In the genomic region with DNA sequence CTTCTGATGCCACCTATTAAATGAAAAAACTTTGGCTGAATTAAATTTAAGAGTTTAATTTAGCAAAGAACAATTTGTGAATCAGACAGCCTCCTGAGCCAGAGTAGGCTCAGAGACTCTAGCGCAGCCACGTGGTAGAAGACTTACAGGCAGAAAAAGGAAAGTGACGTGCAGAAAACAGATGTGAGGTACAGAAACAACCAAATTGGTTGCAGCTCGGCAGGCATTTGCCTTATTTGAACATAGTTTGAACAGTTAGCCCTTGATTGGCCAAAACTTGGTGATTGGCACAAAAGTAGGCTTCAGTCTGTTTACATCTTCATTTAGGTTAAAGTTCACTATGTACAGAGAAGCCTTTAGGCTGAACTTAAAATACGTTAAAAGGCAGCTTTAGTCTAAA, we compare ENCODE assay signal across 11 cellular contexts. TPM values are rescaled to one million over a fixed set of nuclear protein-coding genes. Genes with fewer than 3 reads are reported as not detected.
A peak's percentile ranks its signal among the peaks of the same experiment; 100 is the strongest.
DNase-seq lines count a peak whose midpoint lies in the region; ATAC-seq and TF ChIP-seq lines count a peak whose summit lies in the region.
"Had no signal": no experiment of that assay in that cellular context is flagged by ENCODE, and none has a peak within 500 bp of the region (broad histone marks: within the 10 kb centered on the region; RNA-seq: fewer than 3 reads in every experiment).

No MANE protein-coding gene starts in this region.

- DNase-seq in activated T-cell treated with anti-CD3 and anti-CD28 coated beads, Interleukin-2, amount 50 U/mL, for 72 hours: peak; percentile 18 to 32
- DNase-seq in activated T-cell treated with anti-CD3 and anti-CD28 coated beads for 4 hours (no peak), breast epithelium (ENCODE audit: low spot score in 2 of 2) (no peak), kidney epithelial cell (ENCODE audit: low read depth) (peak; percentile 10), type B pancreatic cell (ENCODE audit: extremely low spot score, unreplicated experiment) (no peak), germinal center (ENCODE audit: low spot score) (no peak)
- no peak for DNase-seq in activated T-helper 1 cell treated with anti-CD3 and anti-CD28 coated beads, Interleukin-12 subunit alpha, Interleukin-12 subunit beta, Interleukin-2, Interleukin-4 antibody, amounts not matched to agents 30 ng/mL and 10 ng/mL and 1 ng/mL, durations not matched to agents 14 hours and 24 hours and 36 hours (ENCODE audit: low spot score)
- DNase-seq: activated naive CD4-positive, alpha-beta T cell treated with anti-CD3 and anti-CD28 coated beads, Interleukin-2, amount 10 ng/mL, durations not matched to agents 7 days and 5 days; naive B cell had no signal

- ATAC-seq in activated T-cell treated with anti-CD3 and anti-CD28 coated beads, Interleukin-2, amount 50 U/mL, for 72 hours (replicated peaks in 1 of 2): peak; percentile 65 to 85
- ATAC-seq in HG03139 (IDR thresholded peaks at IDR 0.05; ENCODE audit: unreplicated experiment): no peak

- TF ChIP-seq POLR2A in breast epithelium (IDR thresholded peaks at IDR 0.05): no peak

- intact Hi-C loops in breast epithelium (cut with DNase I; ENCODE audit: low total_unique reads): loop anchor here (5.0 kb wide), 1 partner anchor 160 kb away; no protein-coding TSS in a partner anchor
- intact Hi-C loops in activated T-helper 1 cell treated with anti-CD3 and anti-CD28 coated beads, Interleukin-12 subunit alpha, Interleukin-12 subunit beta, Interleukin-2, Interleukin-4 antibody, amounts not matched to agents 30 ng/mL and 10 ng/mL and 1 ng/mL, durations not matched to agents 14 hours and 24 hours and 36 hours (cut with micrococcal nuclease): no loop called here

- H3K4me1 Mint-ChIP-seq in activated T-cell treated with anti-CD3 and anti-CD28 coated beads, Interleukin-2, amount 50 U/mL, for 72 hours (ENCODE audit: low read depth): no peaks in the 10 kb centered on the region
- H3K4me1 Mint-ChIP-seq in type B pancreatic cell (ENCODE audit: unreplicated experiment): no peaks in the 10 kb centered on the region
- H3K4me1 Mint-ChIP-seq in activated T-helper 1 cell treated with anti-CD3 and anti-CD28 coated beads, Interleukin-12 subunit alpha, Interleukin-12 subunit beta, Interleukin-2, Interleukin-4 antibody, amounts not matched to agents 30 ng/mL and 10 ng/mL and 1 ng/mL, durations not matched to agents 14 hours and 24 hours and 36 hours (ENCODE audit: low read depth): no peaks in the 10 kb centered on the region
- H3K4me1 Mint-ChIP-seq: activated naive CD4-positive, alpha-beta T cell treated with anti-CD3 and anti-CD28 coated beads, Interleukin-2, amount 10 ng/mL, durations not matched to agents 7 days and 5 days; naive B cell had no signal

- H3K27ac Mint-ChIP-seq in activated T-cell treated with anti-CD3 and anti-CD28 coated beads, Interleukin-2, amount 50 U/mL, for 72 hours: no peak overlapping the region
- no peak overlapping the region for H3K27ac Mint-ChIP-seq in type B pancreatic cell
- no peak overlapping the region for H3K27ac Mint-ChIP-seq in activated T-helper 1 cell treated with anti-CD3 and anti-CD28 coated beads, Interleukin-12 subunit alpha, Interleukin-12 subunit beta, Interleukin-2, Interleukin-4 antibody, amounts not matched to agents 30 ng/mL and 10 ng/mL and 1 ng/mL, durations not matched to agents 14 hours and 24 hours and 36 hours
- H3K27ac Mint-ChIP-seq: activated naive CD4-positive, alpha-beta T cell treated with anti-CD3 and anti-CD28 coated beads, Interleukin-2, amount 10 ng/mL, durations not matched to agents 7 days and 5 days; naive B cell had no signal

- peaks cover 2 to 5% of the 10 kb centered on the region in 2 donors for H3K36me3 Mint-ChIP-seq in activated T-cell treated with anti-CD3 and anti-CD28 coated beads, Interleukin-2, amount 50 U/mL, for 72 hours (ENCODE audit: insufficient read depth in 2 of 2)
- no peaks in the 10 kb centered on the region for H3K36me3 Mint-ChIP-seq in type B pancreatic cell
- peaks cover 7% of the 10 kb centered on the region for H3K36me3 Mint-ChIP-seq in activated T-helper 1 cell treated with anti-CD3 and anti-CD28 coated beads, Interleukin-12 subunit alpha, Interleukin-12 subunit beta, Interleukin-2, Interleukin-4 antibody, amounts not matched to agents 30 ng/mL and 10 ng/mL and 1 ng/mL, durations not matched to agents 14 hours and 24 hours and 36 hours (ENCODE audit: low read depth)
- H3K36me3 Mint-ChIP-seq: activated naive CD4-positive, alpha-beta T cell treated with anti-CD3 and anti-CD28 coated beads, Interleukin-2, amount 10 ng/mL, durations not matched to agents 7 days and 5 days had no signal

- TF ChIP-seq CTCF in breast epithelium (IDR thresholded peaks at IDR 0.05): peak in 2 of 3 donors; percentile 9 to 16
- peak; percentile 47 for TF ChIP-seq CTCF in kidney epithelial cell (IDR thresholded peaks at IDR 0.05; ENCODE audit: insufficient read depth, low read length, poor library complexity, severe bottlenecking)
- peak; percentile 47 for TF ChIP-seq CTCF in type B pancreatic cell (conservative IDR thresholded peaks at IDR 0.05)

- H3K4me1 ChIP-seq in breast epithelium: no peaks in the 10 kb centered on the region

- H3K4me3 Mint-ChIP-seq in activated T-cell treated with anti-CD3 and anti-CD28 coated beads, Interleukin-2, amount 50 U/mL, for 72 hours: no peak overlapping the region
- H3K4me3 Mint-ChIP-seq in type B pancreatic cell: no peak overlapping the region
- H3K4me3 Mint-ChIP-seq in activated T-helper 1 cell treated with anti-CD3 and anti-CD28 coated beads, Interleukin-12 subunit alpha, Interleukin-12 subunit beta, Interleukin-2, Interleukin-4 antibody, amounts not matched to agents 30 ng/mL and 10 ng/mL and 1 ng/mL, durations not matched to agents 14 hours and 24 hours and 36 hours: no peak overlapping the region
- H3K4me3 Mint-ChIP-seq: activated naive CD4-positive, alpha-beta T cell treated with anti-CD3 and anti-CD28 coated beads, Interleukin-2, amount 10 ng/mL, durations not matched to agents 7 days and 5 days; naive B cell had no signal

- no peaks in the 10 kb centered on the region for H3K27me3 ChIP-seq in breast epithelium
- no peaks in the 10 kb centered on the region for H3K27me3 ChIP-seq in kidney epithelial cell (ENCODE audit: control insufficient read depth, insufficient read depth, low read length)

- H3K36me3 ChIP-seq in breast epithelium (no peaks in the 10 kb centered on the region), kidney epithelial cell (ENCODE audit: control insufficient read depth, insufficient read depth, low read length) (no peaks in the 10 kb centered on the region)
- H3K36me3 ChIP-seq: BLaER1 treated with 17β-estradiol and CSF1 and Interleukin-3, amounts not matched to agents 10 nM and 100 nM had no signal

- H3K27ac ChIP-seq in breast epithelium: peak overlapping the region; percentile 23 to 25
- H3K27ac ChIP-seq: BLaER1 treated with 17β-estradiol and CSF1 and Interleukin-3, amounts not matched to agents 10 nM and 100 nM had no signal

- no peak overlapping the region for H3K4me3 ChIP-seq in breast epithelium
- H3K4me3 ChIP-seq in kidney epithelial cell (ENCODE audit: low read depth, low read length): no peak overlapping the region
- H3K4me3 ChIP-seq: BLaER1 treated with 17β-estradiol and CSF1 and Interleukin-3, amounts not matched to agents 10 nM and 100 nM had no signal

- no peaks in the 10 kb centered on the region for H3K9me3 ChIP-seq in breast epithelium

- H3K27me3 Mint-ChIP-seq in activated T-cell treated with anti-CD3 and anti-CD28 coated beads, Interleukin-2, amount 50 U/mL, for 72 hours (ENCODE audit: low read depth): no peaks in the 10 kb centered on the region
- no peaks in the 10 kb centered on the region for H3K27me3 Mint-ChIP-seq in type B pancreatic cell
- peaks cover 15% of the 10 kb centered on the region for H3K27me3 Mint-ChIP-seq in activated T-helper 1 cell treated with anti-CD3 and anti-CD28 coated beads, Interleukin-12 subunit alpha, Interleukin-12 subunit beta, Interleukin-2, Interleukin-4 antibody, amounts not matched to agents 30 ng/mL and 10 ng/mL and 1 ng/mL, durations not matched to agents 14 hours and 24 hours and 36 hours (ENCODE audit: insufficient read depth)

- peaks cover 0 to 2% of the 10 kb centered on the region in 2 donors for H3K9me3 Mint-ChIP-seq in activated T-cell treated with anti-CD3 and anti-CD28 coated beads, Interleukin-2, amount 50 U/mL, for 72 hours
- peaks cover 18% of the 10 kb centered on the region for H3K9me3 Mint-ChIP-seq in type B pancreatic cell
- peaks cover 15% of the 10 kb centered on the region for H3K9me3 Mint-ChIP-seq in activated T-helper 1 cell treated with anti-CD3 and anti-CD28 coated beads, Interleukin-12 subunit alpha, Interleukin-12 subunit beta, Interleukin-2, Interleukin-4 antibody, amounts not matched to agents 30 ng/mL and 10 ng/mL and 1 ng/mL, durations not matched to agents 14 hours and 24 hours and 36 hours

RNA-seq across cellular contexts. Expression of a gene that starts 22.9 kb away (rescaled TPM):
- total RNA-seq in activated T-cell treated with anti-CD3 and anti-CD28 coated beads, Interleukin-2, amount 50 U/mL, for 72 hours: under 1 TPM; 0.43 to 0.56 TPM
- total RNA-seq in breast epithelium (under 1 TPM; 0.48 to 0.73 (median 0.66) TPM), kidney epithelial cell (1.1 TPM in 1 of 2 replicates, not detected in the other), type B pancreatic cell (ENCODE audit: low replicate concordance) (0.93 and 1.2 TPM in 2 replicates)
- total RNA-seq in activated T-helper 1 cell treated with anti-CD3 and anti-CD28 coated beads, Interleukin-12 subunit alpha, Interleukin-12 subunit beta, Interleukin-2, Interleukin-4 antibody, amounts not matched to agents 30 ng/mL and 10 ng/mL and 1 ng/mL, durations not matched to agents 14 hours and 24 hours and 36 hours: 0.59 and 0.93 TPM in 2 replicates

RNA-seq across cellular contexts. Expression of a gene that starts 49.8 kb away (rescaled TPM):
- 10 to 100 TPM; 21.1 to 22.4 TPM for total RNA-seq in activated T-cell treated with anti-CD3 and anti-CD28 coated beads, Interleukin-2, amount 50 U/mL, for 72 hours
- total RNA-seq in breast epithelium (10 to 100 TPM; 16.8 to 38.2 (median 36.1) TPM), kidney epithelial cell (62.6 and 75.0 TPM in 2 replicates), type B pancreatic cell (ENCODE audit: low replicate concordance) (41.1 and 43.8 TPM in 2 replicates)
- 52.9 and 54.6 TPM in 2 replicates for total RNA-seq in activated T-helper 1 cell treated with anti-CD3 and anti-CD28 coated beads, Interleukin-12 subunit alpha, Interleukin-12 subunit beta, Interleukin-2, Interleukin-4 antibody, amounts not matched to agents 30 ng/mL and 10 ng/mL and 1 ng/mL, durations not matched to agents 14 hours and 24 hours and 36 hours

Comparison
In these comparisons a context has a peak if more than half of its experiments do, and no peak if none do; other contexts are left out.
1. DNase-seq: peak in activated T-cell treated with anti-CD3 and anti-CD28 coated beads, Interleukin-2, amount 50 U/mL, for 72 hours (2 of 2) and kidney epithelial cell (single experiment); none in activated T-cell treated with anti-CD3 and anti-CD28 coated beads for 4 hours (single experiment), breast epithelium (0 of 2), type B pancreatic cell (single experiment), activated T-helper 1 cell treated with anti-CD3 and anti-CD28 coated beads, Interleukin-12 subunit alpha, Interleukin-12 subunit beta, Interleukin-2, Interleukin-4 antibody, amounts not matched to agents 30 ng/mL and 10 ng/mL and 1 ng/mL, durations not matched to agents 14 hours and 24 hours and 36 hours (single experiment) and germinal center (single experiment).
2. Peak in every context shown above with its lines, with median percentiles within 50 percentile points of each other: CTCF ChIP-seq.